1 cellular context compared by ENCODE assay signal in the genomic region with DNA sequence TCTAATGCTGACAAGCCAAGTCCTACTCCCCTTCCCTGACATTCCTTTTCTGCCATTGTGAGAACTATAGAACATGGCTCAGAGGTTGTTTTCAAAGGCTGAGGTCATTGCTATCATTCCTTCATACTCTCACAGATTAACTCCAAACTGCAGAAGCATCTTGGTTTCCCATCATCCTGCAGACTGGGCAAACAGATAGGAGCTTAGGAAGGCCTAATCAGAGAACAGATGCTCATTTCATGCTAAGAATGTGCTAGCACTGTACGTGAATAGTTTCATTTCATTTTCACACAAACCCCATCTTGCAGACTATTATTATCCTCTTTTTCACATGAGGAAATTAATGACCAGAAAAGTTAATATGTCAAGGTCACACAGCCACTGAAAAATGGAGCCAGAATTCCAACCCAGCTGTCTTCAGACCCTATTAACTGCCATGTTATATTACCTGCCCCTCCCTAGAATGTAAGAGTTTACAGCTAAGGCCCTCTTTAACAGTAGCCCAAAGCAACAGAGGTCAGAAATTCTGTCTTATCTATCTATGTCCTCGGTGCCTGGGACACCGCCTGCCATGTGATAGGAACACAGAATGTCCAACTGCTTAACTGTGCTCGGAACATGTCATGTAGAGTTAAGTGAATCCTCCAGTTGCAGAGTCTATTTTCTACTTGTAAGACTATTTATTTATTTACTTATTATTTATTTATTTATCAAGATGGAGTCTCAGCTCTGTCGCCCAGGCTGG.
A peak's percentile ranks its signal among the peaks of the same experiment; 100 is the strongest.
TF ChIP-seq lines count a peak whose summit lies in the region.

No MANE protein-coding gene starts in this region.

TF ChIP-seq in K562, 482 proteins besides CTCF, POLR2A, EP300 and RAD21 (continued from another document and continues in another):
- no peak for TF ChIP-seq PHB (CRISPR knock-in tag; IDR thresholded peaks at IDR 0.05)
- no peak for TF ChIP-seq KLF1 (tag; IDR thresholded peaks at IDR 0.05)
- TF ChIP-seq ZNF347 (CRISPR knock-in tag; IDR thresholded peaks at IDR 0.05; ENCODE audit: low read depth), result no peak
- no peak for TF ChIP-seq HLTF (IDR thresholded peaks at IDR 0.05)
- no peak for TF ChIP-seq ZNF79 (CRISPR knock-in tag; IDR thresholded peaks at IDR 0.05; ENCODE audit: low read depth)
- no peak for TF ChIP-seq MCM2 (IDR thresholded peaks at IDR 0.05; ENCODE audit: low read depth)
- no peak for TF ChIP-seq PTTG1 (tag; IDR thresholded peaks at IDR 0.05; ENCODE audit: low read depth)
- no peak for TF ChIP-seq JUNB (CRISPR knock-in tag; conservative IDR thresholded peaks at IDR 0.05)
- TF ChIP-seq LARP7 (IDR thresholded peaks at IDR 0.05), result no peak
- TF ChIP-seq DIDO1 (tag; IDR thresholded peaks at IDR 0.05; ENCODE audit: low read depth), result no peak
- 0 out of 2 replicates have a peak, but pooled peaks have one; percentile 7 for TF ChIP-seq ADNP (tag; IDR thresholded peaks at IDR 0.05)
- TF ChIP-seq, protein P1, sequence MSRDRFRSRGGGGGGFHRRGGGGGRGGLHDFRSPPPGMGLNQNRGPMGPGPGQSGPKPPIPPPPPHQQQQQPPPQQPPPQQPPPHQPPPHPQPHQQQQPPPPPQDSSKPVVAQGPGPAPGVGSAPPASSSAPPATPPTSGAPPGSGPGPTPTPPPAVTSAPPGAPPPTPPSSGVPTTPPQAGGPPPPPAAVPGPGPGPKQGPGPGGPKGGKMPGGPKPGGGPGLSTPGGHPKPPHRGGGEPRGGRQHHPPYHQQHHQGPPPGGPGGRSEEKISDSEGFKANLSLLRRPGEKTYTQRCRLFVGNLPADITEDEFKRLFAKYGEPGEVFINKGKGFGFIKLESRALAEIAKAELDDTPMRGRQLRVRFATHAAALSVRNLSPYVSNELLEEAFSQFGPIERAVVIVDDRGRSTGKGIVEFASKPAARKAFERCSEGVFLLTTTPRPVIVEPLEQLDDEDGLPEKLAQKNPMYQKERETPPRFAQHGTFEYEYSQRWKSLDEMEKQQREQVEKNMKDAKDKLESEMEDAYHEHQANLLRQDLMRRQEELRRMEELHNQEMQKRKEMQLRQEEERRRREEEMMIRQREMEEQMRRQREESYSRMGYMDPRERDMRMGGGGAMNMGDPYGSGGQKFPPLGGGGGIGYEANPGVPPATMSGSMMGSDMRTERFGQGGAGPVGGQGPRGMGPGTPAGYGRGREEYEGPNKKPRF (IDR thresholded peaks at IDR 0.05; ENCODE audit: low read depth, low read length), result no peak
- TF ChIP-seq MAZ (CRISPR knock-in tag; conservative IDR thresholded peaks at IDR 0.05 in 1 of 2, IDR thresholded peaks at IDR 0.05 in 1 of 2), result no peak
- TF ChIP-seq HNRNPH1 (optimal IDR thresholded peaks at IDR 0.05; ENCODE audit: low read depth, low read length), result no peak
- peak; percentile 44; the same call in 1 of the 2 replicates for TF ChIP-seq ESRRA (IDR thresholded peaks at IDR 0.05; ENCODE audit: borderline replicate concordance, low read depth)
- TF ChIP-seq TGIF2 (CRISPR knock-in tag; IDR thresholded peaks at IDR 0.05), result no peak
- no peak for TF ChIP-seq ZFP36 (IDR thresholded peaks at IDR 0.05; ENCODE audit: low read depth, low read length, partially characterized antibody)
- TF ChIP-seq, protein P2, sequence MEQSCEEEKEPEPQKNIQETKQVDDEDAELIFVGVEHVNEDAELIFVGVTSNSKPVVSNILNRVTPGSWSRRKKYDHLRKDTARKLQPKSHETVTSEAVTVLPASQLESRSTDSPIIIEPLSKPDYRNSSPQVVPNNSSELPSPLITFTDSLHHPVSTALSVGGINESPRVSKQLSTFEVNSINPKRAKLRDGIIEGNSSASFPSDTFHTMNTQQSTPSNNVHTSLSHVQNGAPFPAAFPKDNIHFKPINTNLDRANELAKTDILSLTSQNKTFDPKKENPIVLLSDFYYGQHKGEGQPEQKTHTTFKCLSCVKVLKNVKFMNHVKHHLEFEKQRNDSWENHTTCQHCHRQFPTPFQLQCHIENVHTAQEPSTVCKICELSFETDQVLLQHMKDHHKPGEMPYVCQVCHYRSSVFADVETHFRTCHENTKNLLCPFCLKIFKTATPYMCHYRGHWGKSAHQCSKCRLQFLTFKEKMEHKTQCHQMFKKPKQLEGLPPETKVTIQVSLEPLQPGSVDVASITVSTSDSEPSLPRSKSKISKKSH (CRISPR knock-in tag; IDR thresholded peaks at IDR 0.05), result no peak
- TF ChIP-seq CREM (IDR thresholded peaks at IDR 0.05; ENCODE audit: low read depth), result no peak
- no peak for TF ChIP-seq SMARCA5 (IDR thresholded peaks at IDR 0.05)
- TF ChIP-seq, protein P3, sequence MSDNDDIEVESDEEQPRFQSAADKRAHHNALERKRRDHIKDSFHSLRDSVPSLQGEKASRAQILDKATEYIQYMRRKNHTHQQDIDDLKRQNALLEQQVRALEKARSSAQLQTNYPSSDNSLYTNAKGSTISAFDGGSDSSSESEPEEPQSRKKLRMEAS (CRISPR knock-in tag; IDR thresholded peaks at IDR 0.05), result no peak
- TF ChIP-seq SMARCA4 (IDR thresholded peaks at IDR 0.05), result peak; percentile 67
- TF ChIP-seq ZNF431 (CRISPR knock-in tag; IDR thresholded peaks at IDR 0.05), result no peak
- TF ChIP-seq NCOA1 (IDR thresholded peaks at IDR 0.05; ENCODE audit: low read depth), result no peak
- no peak for TF ChIP-seq ELF1 (tag; IDR thresholded peaks at IDR 0.05)
- no peak for TF ChIP-seq POLR2B (IDR thresholded peaks at IDR 0.05; ENCODE audit: low read depth, partially characterized antibody)
- no peak for TF ChIP-seq ZC3H4 (CRISPR knock-in tag; IDR thresholded peaks at IDR 0.05; ENCODE audit: borderline replicate concordance)
- TF ChIP-seq MAFG (tag; conservative IDR thresholded peaks at IDR 0.05), result no peak
- TF ChIP-seq FOXA1 (IDR thresholded peaks at IDR 0.05; ENCODE audit: borderline replicate concordance), result no peak
- no peak for TF ChIP-seq ZNF668 (CRISPR knock-in tag; IDR thresholded peaks at IDR 0.05)
- TF ChIP-seq SREBF2 (CRISPR knock-in tag; IDR thresholded peaks at IDR 0.05), result no peak
- no peak for TF ChIP-seq SRF (CRISPR knock-in tag; IDR thresholded peaks at IDR 0.05)
- no peak for TF ChIP-seq SMAD3 (CRISPR knock-in tag; conservative IDR thresholded peaks at IDR 0.05)
- TF ChIP-seq BCOR (IDR thresholded peaks at IDR 0.05), result no peak
- TF ChIP-seq STAT5B (CRISPR knock-in tag; IDR thresholded peaks at IDR 0.05), result no peak
- no peak for TF ChIP-seq ZNF592 (IDR thresholded peaks at IDR 0.05)
- TF ChIP-seq TSC22D4 (tag; IDR thresholded peaks at IDR 0.05), result no peak
- no peak for TF ChIP-seq CCNT2 (IDR thresholded peaks at IDR 0.05; ENCODE audit: borderline replicate concordance, extremely low read depth, insufficient read length, low read depth, low read length)
- TF ChIP-seq, protein P4, sequence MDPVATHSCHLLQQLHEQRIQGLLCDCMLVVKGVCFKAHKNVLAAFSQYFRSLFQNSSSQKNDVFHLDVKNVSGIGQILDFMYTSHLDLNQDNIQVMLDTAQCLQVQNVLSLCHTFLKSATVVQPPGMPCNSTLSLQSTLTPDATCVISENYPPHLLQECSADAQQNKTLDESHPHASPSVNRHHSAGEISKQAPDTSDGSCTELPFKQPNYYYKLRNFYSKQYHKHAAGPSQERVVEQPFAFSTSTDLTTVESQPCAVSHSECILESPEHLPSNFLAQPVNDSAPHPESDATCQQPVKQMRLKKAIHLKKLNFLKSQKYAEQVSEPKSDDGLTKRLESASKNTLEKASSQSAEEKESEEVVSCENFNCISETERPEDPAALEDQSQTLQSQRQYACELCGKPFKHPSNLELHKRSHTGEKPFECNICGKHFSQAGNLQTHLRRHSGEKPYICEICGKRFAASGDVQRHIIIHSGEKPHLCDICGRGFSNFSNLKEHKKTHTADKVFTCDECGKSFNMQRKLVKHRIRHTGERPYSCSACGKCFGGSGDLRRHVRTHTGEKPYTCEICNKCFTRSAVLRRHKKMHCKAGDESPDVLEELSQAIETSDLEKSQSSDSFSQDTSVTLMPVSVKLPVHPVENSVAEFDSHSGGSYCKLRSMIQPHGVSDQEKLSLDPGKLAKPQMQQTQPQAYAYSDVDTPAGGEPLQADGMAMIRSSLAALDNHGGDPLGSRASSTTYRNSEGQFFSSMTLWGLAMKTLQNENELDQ (CRISPR knock-in tag; IDR thresholded peaks at IDR 0.05; ENCODE audit: borderline replicate concordance), result no peak
- no peak for TF ChIP-seq RBM22 (IDR thresholded peaks at IDR 0.05; ENCODE audit: low read depth, low read length, poor library complexity, severe bottlenecking)
- TF ChIP-seq CHD4 (IDR thresholded peaks at IDR 0.05; ENCODE audit: insufficient read depth, insufficient replicate concordance, low read depth, low read length, poor library complexity, severe bottlenecking), result no peak
- TF ChIP-seq FOXM1 (IDR thresholded peaks at IDR 0.05; ENCODE audit: low read depth), result peak; percentile 20; the same call in 1 of the 2 replicates
- TF ChIP-seq FOXM1 (CRISPR knock-in tag; IDR thresholded peaks at IDR 0.05; ENCODE audit: low read depth), result no peak
- TF ChIP-seq ZNF717 (CRISPR knock-in tag; IDR thresholded peaks at IDR 0.05), result no peak
- no peak for TF ChIP-seq ZBTB8A (IDR thresholded peaks at IDR 0.05; ENCODE audit: partially characterized antibody)
- no peak for TF ChIP-seq MCM3 (IDR thresholded peaks at IDR 0.05)
- TF ChIP-seq SNRNP70 (optimal IDR thresholded peaks at IDR 0.05; ENCODE audit: low read depth, low read length), result no peak
- TF ChIP-seq, protein P5, sequence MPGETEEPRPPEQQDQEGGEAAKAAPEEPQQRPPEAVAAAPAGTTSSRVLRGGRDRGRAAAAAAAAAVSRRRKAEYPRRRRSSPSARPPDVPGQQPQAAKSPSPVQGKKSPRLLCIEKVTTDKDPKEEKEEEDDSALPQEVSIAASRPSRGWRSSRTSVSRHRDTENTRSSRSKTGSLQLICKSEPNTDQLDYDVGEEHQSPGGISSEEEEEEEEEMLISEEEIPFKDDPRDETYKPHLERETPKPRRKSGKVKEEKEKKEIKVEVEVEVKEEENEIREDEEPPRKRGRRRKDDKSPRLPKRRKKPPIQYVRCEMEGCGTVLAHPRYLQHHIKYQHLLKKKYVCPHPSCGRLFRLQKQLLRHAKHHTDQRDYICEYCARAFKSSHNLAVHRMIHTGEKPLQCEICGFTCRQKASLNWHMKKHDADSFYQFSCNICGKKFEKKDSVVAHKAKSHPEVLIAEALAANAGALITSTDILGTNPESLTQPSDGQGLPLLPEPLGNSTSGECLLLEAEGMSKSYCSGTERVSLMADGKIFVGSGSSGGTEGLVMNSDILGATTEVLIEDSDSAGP (CRISPR knock-in tag; IDR thresholded peaks at IDR 0.05), result peak; percentile 88
- peak; percentile 88 for TF ChIP-seq CBFA2T3 (IDR thresholded peaks at IDR 0.05)
- no peak for TF ChIP-seq DLX4 (CRISPR knock-in tag; IDR thresholded peaks at IDR 0.05)
- TF ChIP-seq SPI1 (IDR thresholded peaks at IDR 0.05; ENCODE audit: borderline replicate concordance, low read depth, low read length), result no peak
- no peak for TF ChIP-seq ESRRB (CRISPR knock-in tag; IDR thresholded peaks at IDR 0.05; ENCODE audit: borderline replicate concordance)
- no peak for TF ChIP-seq ZC3H11A (IDR thresholded peaks at IDR 0.05; ENCODE audit: low read depth, low read length)
- no peak for TF ChIP-seq TEAD2 (tag; IDR thresholded peaks at IDR 0.05)
- TF ChIP-seq ZNF121 (CRISPR knock-in tag; conservative IDR thresholded peaks at IDR 0.05), result no peak
- TF ChIP-seq MXI1 (IDR thresholded peaks at IDR 0.05; ENCODE audit: low read depth, low read length), result no peak
- TF ChIP-seq ZNF589 (CRISPR knock-in tag; IDR thresholded peaks at IDR 0.05; ENCODE audit: low read depth), result no peak
- TF ChIP-seq NFIC (IDR thresholded peaks at IDR 0.05), result peak; percentile 42; the same call in 1 of the 2 replicates
- TF ChIP-seq CBX3 (IDR thresholded peaks at IDR 0.05; ENCODE audit: borderline replicate concordance in 1 of 2, low read length in 2 of 2), result peak in 1 of 2 experiments; percentile 45; a peak in 1 of 3 replicates
- no peak for TF ChIP-seq PHB2 (IDR thresholded peaks at IDR 0.05; ENCODE audit: low read depth)
